In genomic region chr12:7018350-7019042, GRCh38 we compare ENCODE assay signal across 8 cellular contexts. TPM values are rescaled to one million over a fixed set of nuclear protein-coding genes. Genes with fewer than 3 reads are reported as not detected.
DNase-seq lines count a peak whose midpoint lies in the region; FAIRE-seq and TF ChIP-seq lines count a peak whose summit lies in the region.

LPCAT3 (minus strand) TSS chr12:7018476; CDS start chr12:7018424, 52 bp downstream.

- H3K14ac ChIP-seq in H9 (ENCODE audit: insufficient read depth, low read length): peak within 1 kb of the TSS; percentile 81

- H3K79me1 ChIP-seq in H9 (ENCODE audit: insufficient read depth, low read depth, low read length, poor library complexity, severe bottlenecking): no peaks in the 10 kb centered on the region

- H3K9ac ChIP-seq in H9 (ENCODE audit: extremely low read depth, insufficient read length, low read length): peak within 1 kb of the TSS; percentile 2

- H2BK20ac ChIP-seq in H9 (ENCODE audit: low read depth, low read length, poor library complexity, severe bottlenecking): no peak within 1 kb of the TSS

- DNase-seq in H9 (peak; percentile 98), M059J (ENCODE audit: low read depth) (peak; percentile 93), SHP77 (lab: John Stamatoyannopoulos, UW) (peak; percentile 67 to 81), fibroblast of pulmonary artery (ENCODE audit: low read depth) (peak; percentile 94)
- DNase-seq in activated effector memory CD4-positive, alpha-beta T cell treated with Interleukin-2 at 50 U/mL for 16 hours: peak; percentile 97

- no peaks in the 10 kb centered on the region; the same call in 1 of the 2 replicates for H3K79me2 ChIP-seq in H9 (ENCODE audit: insufficient read depth, low read length)

- H3K4me2 ChIP-seq in H9 (ENCODE audit: insufficient read depth, insufficient read length, low read length): peak within 1 kb of the TSS; percentile 71

- H3K36me3 Mint-ChIP-seq in H9 (ENCODE audit: insufficient read depth in 1 of 3, low read depth in 3 of 3) (peaks cover 0 to 8% (median 0%) of the 10 kb centered on the region in 3 experiments; a peak in 3 of 7 replicates), nephron (ENCODE audit: low read depth) (peaks cover 8% of the 10 kb centered on the region)
- H3K36me3 Mint-ChIP-seq in stimulated activated naive CD8-positive, alpha-beta T cell treated with anti-CD3 and anti-CD28 coated beads, Interleukin-15, Interleukin-2, amounts not matched to agents 100 ng/mL and 50 ng/mL, for 24 hours (ENCODE audit: low read depth): peaks cover 10% of the 10 kb centered on the region

- FAIRE-seq in G401.6 (lab: Jason Lieb, UNC): peak; percentile 96

- H2BK5ac ChIP-seq in H9 (ENCODE audit: insufficient read length, low read length): no peak within 1 kb of the TSS

- H3K4me1 ChIP-seq in H9 (ENCODE audit: insufficient read depth, low read length): no peaks in the 10 kb centered on the region

- H2AFZ ChIP-seq in H9 (ENCODE audit: low read length): no peak within 1 kb of the TSS

- H4K5ac ChIP-seq in H9 (ENCODE audit: insufficient read length, low read depth, low read length): no peak within 1 kb of the TSS

- H3K27ac Mint-ChIP-seq in H9 (peak within 1 kb of the TSS; percentile 96 to 99 (median 98)), nephron (peak within 1 kb of the TSS; percentile 77 to 97 (median 96))
- H3K27ac Mint-ChIP-seq in stimulated activated naive CD8-positive, alpha-beta T cell treated with anti-CD3 and anti-CD28 coated beads, Interleukin-15, Interleukin-2, amounts not matched to agents 100 ng/mL and 50 ng/mL, for 24 hours: peak within 1 kb of the TSS; percentile 96

- H4K91ac ChIP-seq in H9 (ENCODE audit: insufficient read length, low read depth, low read length): no peak within 1 kb of the TSS

- no peaks in the 10 kb centered on the region for H3K9me3 ChIP-seq in H9 (ENCODE audit: control insufficient read depth, low read depth, low read length)

- H4K20me1 ChIP-seq in H9 (ENCODE audit: control insufficient read depth, insufficient read depth, insufficient read length): no peaks in the 10 kb centered on the region

- no peak within 1 kb of the TSS for H3K56ac ChIP-seq in H9 (ENCODE audit: insufficient read length, low read depth, low read length)

- no CpG with 5 or more reads among the region's 77 CpGs for WGBS in H9 (ENCODE audit: extremely low coverage, insufficient read length, low lambda C conversion rate)

- H3K23ac ChIP-seq in H9 (ENCODE audit: insufficient read length, low read depth, low read length): no peak within 1 kb of the TSS

- no peak within 1 kb of the TSS for H2BK120ac ChIP-seq in H9 (ENCODE audit: low read depth, low read length, poor library complexity, severe bottlenecking)

- H3K27ac ChIP-seq in H9 (ENCODE audit: insufficient read length, low read depth, low read length): no peak within 1 kb of the TSS

- H3K18ac ChIP-seq in H9 (ENCODE audit: insufficient read length, low read depth, low read length): peak within 1 kb of the TSS; percentile 75

- H2AK5ac ChIP-seq in H9 (ENCODE audit: insufficient read length, low read length): no peak within 1 kb of the TSS

- H3K23me2 ChIP-seq in H9 (ENCODE audit: insufficient read length, low read depth, low read length, poor library complexity, severe bottlenecking): peaks cover 3% of the 10 kb centered on the region

- H3K9me3 Mint-ChIP-seq in H9 (peaks cover 0 to 3% of the 10 kb centered on the region in 2 experiments; a peak in 1 of 5 replicates), nephron (no peaks in the 10 kb centered on the region)
- no peaks in the 10 kb centered on the region for H3K9me3 Mint-ChIP-seq in stimulated activated naive CD8-positive, alpha-beta T cell treated with anti-CD3 and anti-CD28 coated beads, Interleukin-15, Interleukin-2, amounts not matched to agents 100 ng/mL and 50 ng/mL, for 24 hours

- H4K8ac ChIP-seq in H9 (replicated peaks; ENCODE audit: insufficient read length, low read depth, low read length): no peak within 1 kb of the TSS

- H3K4me3 ChIP-seq in fibroblast of pulmonary artery (replicated peaks; ENCODE audit: low read depth, low read length): peak within 1 kb of the TSS; percentile 90

- no peak within 1 kb of the TSS for H2BK12ac ChIP-seq in H9 (ENCODE audit: insufficient read length, low read depth, low read length)

- H3K27me3 Mint-ChIP-seq in H9 (ENCODE audit: low read depth) (no peaks in the 10 kb centered on the region), nephron (ENCODE audit: low read depth) (peaks cover under 1% of the 10 kb centered on the region)
- H3K27me3 Mint-ChIP-seq in stimulated activated naive CD8-positive, alpha-beta T cell treated with anti-CD3 and anti-CD28 coated beads, Interleukin-15, Interleukin-2, amounts not matched to agents 100 ng/mL and 50 ng/mL, for 24 hours: no peaks in the 10 kb centered on the region

- no peak within 1 kb of the TSS for H3K4ac ChIP-seq in H9 (ENCODE audit: low read depth, low read length)

- no peak within 1 kb of the TSS for H3T11ph ChIP-seq in H9 (ENCODE audit: low read length)

- peak; percentile 94 for TF ChIP-seq CTCF in H9 (conservative IDR thresholded peaks at IDR 0.05)
- TF ChIP-seq CTCF in fibroblast of pulmonary artery (IDR thresholded peaks at IDR 0.05; ENCODE audit: low read length, missing control alignments): peak; percentile 64
- TF ChIP-seq CTCF in nephron (IDR thresholded peaks at IDR 0.05; ENCODE audit: unreplicated experiment in 3 of 3): peak; percentile 80 to 91 (median 84)

- peak within 1 kb of the TSS; percentile 91 to 95 for H3K4me3 Mint-ChIP-seq in H9
- H3K4me3 Mint-ChIP-seq in nephron: peak within 1 kb of the TSS; percentile 88 to 92 (median 91)
- peak within 1 kb of the TSS; percentile 99 for H3K4me3 Mint-ChIP-seq in stimulated activated naive CD8-positive, alpha-beta T cell treated with anti-CD3 and anti-CD28 coated beads, Interleukin-15, Interleukin-2, amounts not matched to agents 100 ng/mL and 50 ng/mL, for 24 hours

- no peaks in the 10 kb centered on the region for H3K27me3 ChIP-seq in H9 (ENCODE audit: insufficient read depth, low read length)

- H3K4me1 Mint-ChIP-seq in H9 (peaks cover 25 to 27% of the 10 kb centered on the region in 2 experiments), nephron (peaks cover 31% of the 10 kb centered on the region)
- H3K4me1 Mint-ChIP-seq in stimulated activated naive CD8-positive, alpha-beta T cell treated with anti-CD3 and anti-CD28 coated beads, Interleukin-15, Interleukin-2, amounts not matched to agents 100 ng/mL and 50 ng/mL, for 24 hours (ENCODE audit: low read depth): peaks cover 38% of the 10 kb centered on the region

- H2BK15ac ChIP-seq in H9 (ENCODE audit: low read depth, low read length): no peak within 1 kb of the TSS

RNA-seq across cellular contexts. Expression of gene LPCAT3, which starts in this region (rescaled TPM):
- total RNA-seq in H9 (2021): 45.0 and 47.7 TPM in 2 replicates
- total RNA-seq in M059J (2014; rRNA removed; shearing (Covaris generic)): 26.1 and 26.7 TPM in 2 replicates
